In genomic region chr11:17275376-17276235, GRCh38 we compare ENCODE assay signal across 1 cellular context.
A peak's percentile ranks its signal among the peaks of the same experiment; 100 is the strongest.
TF ChIP-seq lines count a peak whose summit lies in the region.

No MANE protein-coding gene starts in this region.

TF ChIP-seq in HepG2, 621 proteins besides CTCF, POLR2A, EP300 and RAD21 (continued from another document and continues in another):
- no peak for TF ChIP-seq TOPORS (CRISPR knock-in tag; IDR thresholded peaks at IDR 0.05)
- no peak for TF ChIP-seq ZNF646 (CRISPR knock-in tag; IDR thresholded peaks at IDR 0.05)
- TF ChIP-seq NFE2L1 (CRISPR knock-in tag; IDR thresholded peaks at IDR 0.05; ENCODE audit: borderline replicate concordance): no peak
- no peak for TF ChIP-seq JDP2 (CRISPR knock-in tag; IDR thresholded peaks at IDR 0.05; ENCODE audit: borderline replicate concordance)
- TF ChIP-seq ADNP (CRISPR knock-in tag; IDR thresholded peaks at IDR 0.05): no peak
- TF ChIP-seq SP140L (CRISPR knock-in tag; IDR thresholded peaks at IDR 0.05; ENCODE audit: borderline replicate concordance): no peak
- TF ChIP-seq ZNF552 (CRISPR knock-in tag; IDR thresholded peaks at IDR 0.05; ENCODE audit: borderline replicate concordance): no peak
- no peak for TF ChIP-seq SRY (CRISPR knock-in tag; IDR thresholded peaks at IDR 0.05)
- TF ChIP-seq ZMYM4 (CRISPR knock-in tag; IDR thresholded peaks at IDR 0.05): no peak
- TF ChIP-seq ZFAT (CRISPR knock-in tag; conservative IDR thresholded peaks at IDR 0.05): no peak
- no peak for TF ChIP-seq NONO (IDR thresholded peaks at IDR 0.05)
- no peak for TF ChIP-seq NONO (CRISPR knock-in tag; conservative IDR thresholded peaks at IDR 0.05)
- 0 out of 2 replicates have a peak, but pooled peaks have one; percentile 9 for TF ChIP-seq ZBTB20 (CRISPR knock-in tag; IDR thresholded peaks at IDR 0.05; ENCODE audit: borderline replicate concordance, low read depth)
- no peak for TF ChIP-seq DNMT3B (CRISPR knock-in tag; conservative IDR thresholded peaks at IDR 0.05)
- no peak for TF ChIP-seq DZIP1 (CRISPR knock-in tag; IDR thresholded peaks at IDR 0.05)
- no peak for TF ChIP-seq ZNF251 (CRISPR knock-in tag; IDR thresholded peaks at IDR 0.05)
- no peak for TF ChIP-seq ASH2L (IDR thresholded peaks at IDR 0.05; ENCODE audit: insufficient read length, low read depth, low read length)
- TF ChIP-seq ZNF567 (CRISPR knock-in tag; IDR thresholded peaks at IDR 0.05; ENCODE audit: borderline replicate concordance): no peak
- TF ChIP-seq ZNF556 (CRISPR knock-in tag; IDR thresholded peaks at IDR 0.05; ENCODE audit: borderline replicate concordance): no peak
- no peak for TF ChIP-seq SNAPC5 (CRISPR knock-in tag; IDR thresholded peaks at IDR 0.05; ENCODE audit: borderline replicate concordance)
- TF ChIP-seq GATAD2A (CRISPR knock-in tag; IDR thresholded peaks at IDR 0.05): 0 out of 2 replicates have a peak, but pooled peaks have one; percentile 29
- no peak for TF ChIP-seq ZNF318 (CRISPR knock-in tag; IDR thresholded peaks at IDR 0.05)
- no peak for TF ChIP-seq NFYC (CRISPR knock-in tag; IDR thresholded peaks at IDR 0.05)
- peak; percentile 35; the same call in 1 of the 2 replicates for TF ChIP-seq ZMYM2 (CRISPR knock-in tag; IDR thresholded peaks at IDR 0.05)
- no peak for TF ChIP-seq ZBTB21 (CRISPR knock-in tag; IDR thresholded peaks at IDR 0.05)
- TF ChIP-seq ZNF761 (CRISPR knock-in tag; conservative IDR thresholded peaks at IDR 0.05): no peak
- TF ChIP-seq SYNCRIP (IDR thresholded peaks at IDR 0.05; ENCODE audit: insufficient read depth, low read depth, low read length): no peak
- peak; percentile 2; the same call in 1 of the 2 replicates for TF ChIP-seq ZNF772 (CRISPR knock-in tag; IDR thresholded peaks at IDR 0.05)
- TF ChIP-seq HMG20A (CRISPR knock-in tag; IDR thresholded peaks at IDR 0.05; ENCODE audit: borderline replicate concordance): no peak
- TF ChIP-seq TCF12 (IDR thresholded peaks at IDR 0.05): no peak
- no peak for TF ChIP-seq TCF12 (CRISPR knock-in tag; IDR thresholded peaks at IDR 0.05)
- no peak for TF ChIP-seq CREB3 (CRISPR knock-in tag; IDR thresholded peaks at IDR 0.05)
- TF ChIP-seq ZNF878 (CRISPR knock-in tag; IDR thresholded peaks at IDR 0.05): no peak
- no peak for TF ChIP-seq SMAD1 (CRISPR knock-in tag; IDR thresholded peaks at IDR 0.05; ENCODE audit: borderline replicate concordance, low read depth)
- TF ChIP-seq KDM1A (CRISPR knock-in tag; IDR thresholded peaks at IDR 0.05): 0 out of 2 replicates have a peak, but pooled peaks have one; percentile 42
- TF ChIP-seq THAP9 (CRISPR knock-in tag; IDR thresholded peaks at IDR 0.05; ENCODE audit: borderline replicate concordance): no peak
- TF ChIP-seq MED13 (CRISPR knock-in tag; IDR thresholded peaks at IDR 0.05): no peak
- no peak for TF ChIP-seq GZF1 (CRISPR knock-in tag; IDR thresholded peaks at IDR 0.05)
- no peak for TF ChIP-seq DR1 (CRISPR knock-in tag; IDR thresholded peaks at IDR 0.05)
- no peak for TF ChIP-seq E2F1 (CRISPR knock-in tag; IDR thresholded peaks at IDR 0.05)
